ENCODE assay signal across 22 cellular contexts in the genomic region with DNA sequence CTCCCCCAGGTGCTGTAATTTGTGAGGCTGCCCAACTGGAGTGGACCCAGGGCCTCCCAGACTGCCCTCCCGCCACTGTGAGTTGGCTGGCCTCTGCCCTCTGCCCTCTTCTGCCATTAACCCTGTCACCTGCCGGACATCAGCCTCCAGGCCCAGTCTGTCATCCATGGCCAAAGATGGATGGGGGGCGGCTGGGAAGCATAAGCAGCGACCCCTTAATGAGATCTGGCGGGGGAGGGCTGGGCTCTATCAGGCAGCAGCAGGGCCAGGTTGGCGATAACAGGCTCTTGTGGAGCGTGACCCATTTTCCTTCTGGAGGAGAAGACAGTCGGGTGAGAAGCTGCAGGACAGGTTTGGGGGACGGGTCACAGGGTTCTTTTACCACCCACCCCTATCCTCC. TPM values are rescaled to one million over a fixed set of nuclear protein-coding genes. Genes with fewer than 3 reads are reported as not detected.
A peak's percentile ranks its signal among the peaks of the same experiment; 100 is the strongest.
DNase-seq lines count a peak whose midpoint lies in the region; ATAC-seq, FAIRE-seq and TF ChIP-seq lines count a peak whose summit lies in the region.
"Had no signal": no experiment of that assay in that cellular context is flagged by ENCODE, and none has a peak within 500 bp of the region (broad histone marks: within the 10 kb centered on the region; RNA-seq: fewer than 3 reads in every experiment).

No MANE protein-coding gene starts in this region.

- peaks cover 8% of the 10 kb centered on the region for H3K27me3 Mint-ChIP-seq in stimulated activated naive CD8-positive, alpha-beta T cell treated with anti-CD3 and anti-CD28 coated beads, Interleukin-15, Interleukin-2, amounts not matched to agents 100 ng/mL and 50 ng/mL, for 24 hours
- peaks cover 7% of the 10 kb centered on the region for H3K27me3 Mint-ChIP-seq in stimulated activated naive CD8-positive, alpha-beta T cell treated with anti-CD3 and anti-CD28 coated beads, Interleukin-15, amount 100 ng/mL, for 72 hours

- TF ChIP-seq CTCF in K562 (IDR thresholded peaks at IDR 0.05 in 2 of 3, conservative IDR thresholded peaks at IDR 0.05 in 1 of 3; ENCODE audit: insufficient read depth in 2 of 3, low read depth in 1 of 3, low read length in 3 of 3) (no peak), thyroid gland (IDR thresholded peaks at IDR 0.05) (no peak)

- intact Hi-C loops in K562 (cut with micrococcal nuclease) (no loop called here), thyroid gland (cut with DNase I) (no loop called here)

- peak overlapping the region; percentile 53 for H3K27ac Mint-ChIP-seq in stimulated activated naive CD8-positive, alpha-beta T cell treated with anti-CD3 and anti-CD28 coated beads, Interleukin-15, Interleukin-2, amounts not matched to agents 100 ng/mL and 50 ng/mL, for 24 hours
- peak overlapping the region in 1 of 2 donors; percentile 89 for H3K27ac Mint-ChIP-seq in stimulated activated naive CD8-positive, alpha-beta T cell treated with anti-CD3 and anti-CD28 coated beads, Interleukin-15, amount 100 ng/mL, for 72 hours

- no peak overlapping the region; the same call in 1 of the 2 replicates for H3K4me2 ChIP-seq in K562 (ENCODE audit: insufficient read depth, low read length)
- H3K4me2 ChIP-seq: A549 had no signal

- TF ChIP-seq POLR2A in K562 (conservative IDR thresholded peaks at IDR 0.05) (no peak), thyroid gland (IDR thresholded peaks at IDR 0.05) (no peak)

- no peaks in the 10 kb centered on the region for H3K4me1 Mint-ChIP-seq in stimulated activated naive CD8-positive, alpha-beta T cell treated with anti-CD3 and anti-CD28 coated beads, Interleukin-15, Interleukin-2, amounts not matched to agents 100 ng/mL and 50 ng/mL, for 24 hours (ENCODE audit: low read depth)
- H3K4me1 Mint-ChIP-seq in stimulated activated naive CD8-positive, alpha-beta T cell treated with anti-CD3 and anti-CD28 coated beads, Interleukin-15, amount 100 ng/mL, for 72 hours = peaks cover 4% of the 10 kb centered on the region

- peaks cover 21 to 28% of the 10 kb centered on the region in 2 experiments for H3K4me1 ChIP-seq in K562 (replicated peaks in 1 of 2; ENCODE audit: control insufficient read depth in 2 of 2, insufficient read depth in 2 of 2, low read length in 2 of 2)
- H3K4me1 ChIP-seq in mesodermal cell (ENCODE audit: control insufficient read depth, insufficient read depth, low read length, poor library complexity, severe bottlenecking) = peaks cover 30% of the 10 kb centered on the region
- H3K4me1 ChIP-seq in thyroid gland = peaks cover 0 to 7% of the 10 kb centered on the region in 2 donors
- H3K4me1 ChIP-seq: A549 had no signal

- no peaks in the 10 kb centered on the region for H3K9me1 ChIP-seq in K562 (ENCODE audit: control insufficient read depth, insufficient read depth, low read length)

- DNase-seq in stimulated activated naive CD8-positive, alpha-beta T cell treated with anti-CD3 and anti-CD28 coated beads, Interleukin-15, amount 100 ng/mL, for 72 hours = no peak
- DNase-seq in K562 (ENCODE audit: extremely low read depth in 1 of 4, low spot score in 3 of 4) (peak in 1 of 4 experiments; percentile 48), thyroid gland (peak; percentile 39 to 50), cortex of kidney (lab: John Stamatoyannopoulos, UW) (no peak), dermis blood vessel endothelial cell (no peak), HTR-8/SVneo (ENCODE audit: insufficient read length, low spot score) (no peak)
- DNase-seq: C1 segment of cervical spinal cord; DND-41; GF-D8; Karpas-422; MG63; NCI-H1092 treated with DMSO at 0.1 percent for 48 hours; NCI-H1694; NCI-H526; NK-92 treated with Interleukin-12 subunit alpha and Interleukin-12 subunit beta, amount 100 ng/mL, for 24 hours; SHP77 had no signal

- FAIRE-seq in K562 (lab: Jason Lieb, UNC) (no peak), HTR-8/SVneo (lab: Jason Lieb, UNC) (no peak)
- FAIRE-seq: A549, GM12891, GM18507 had no signal

- in situ Hi-C loops in K562 (cut with MboI) = no loop called here

- H3K79me2 ChIP-seq in K562 (ENCODE audit: control insufficient read depth, insufficient read depth, low read length) = no peaks in the 10 kb centered on the region

- no peaks in the 10 kb centered on the region for H4K20me1 ChIP-seq in K562 (replicated peaks; ENCODE audit: control insufficient read depth, insufficient read depth, low read length)

- WGBS in K562 (ENCODE audit: insufficient coverage, low coverage, missing lambda C conversion rate) = 18% methylated on average over 8 of the region's 9 CpGs
- 66 to 80% methylated on average over 5 to 7 of the region's 9 CpGs for WGBS in mesodermal cell (ENCODE audit: insufficient coverage in 2 of 2), 2 experiments
- 52 to 55% methylated on average over 9 of the region's 9 CpGs for WGBS in thyroid gland, 2 donors

- H3K27ac ChIP-seq in K562 (ENCODE audit: extremely low read depth, low read depth, low read length) (no peak overlapping the region), mesodermal cell (ENCODE audit: low read depth, low read length, severe bottlenecking) (peak overlapping the region; percentile 36), thyroid gland (no peak overlapping the region)
- H3K27ac ChIP-seq: A549 had no signal

- H3K9me3 Mint-ChIP-seq in stimulated activated naive CD8-positive, alpha-beta T cell treated with anti-CD3 and anti-CD28 coated beads, Interleukin-15, Interleukin-2, amounts not matched to agents 100 ng/mL and 50 ng/mL, for 24 hours = no peaks in the 10 kb centered on the region
- H3K9me3 Mint-ChIP-seq in stimulated activated naive CD8-positive, alpha-beta T cell treated with anti-CD3 and anti-CD28 coated beads, Interleukin-15, amount 100 ng/mL, for 72 hours = no peaks in the 10 kb centered on the region

- H3K36me3 ChIP-seq in K562 (ENCODE audit: control insufficient read depth, insufficient read depth, low read length) (no peaks in the 10 kb centered on the region), mesodermal cell (ENCODE audit: control insufficient read depth, insufficient read depth, low read length) (no peaks in the 10 kb centered on the region), thyroid gland (no peaks in the 10 kb centered on the region)
- H3K36me3 ChIP-seq: MG63 had no signal

- H3K9me3 ChIP-seq in K562 (replicated peaks; ENCODE audit: control insufficient read depth, insufficient read depth, low read depth, low read length) (no peaks in the 10 kb centered on the region), mesodermal cell (ENCODE audit: control insufficient read depth, low read length) (no peaks in the 10 kb centered on the region), thyroid gland (no peaks in the 10 kb centered on the region)
- H3K9me3 ChIP-seq: A549, MG63 had no signal

- H3K4me3 Mint-ChIP-seq in stimulated activated naive CD8-positive, alpha-beta T cell treated with anti-CD3 and anti-CD28 coated beads, Interleukin-15, Interleukin-2, amounts not matched to agents 100 ng/mL and 50 ng/mL, for 24 hours = no peak overlapping the region
- no peak overlapping the region for H3K4me3 Mint-ChIP-seq in stimulated activated naive CD8-positive, alpha-beta T cell treated with anti-CD3 and anti-CD28 coated beads, Interleukin-15, amount 100 ng/mL, for 72 hours

- 0 out of 2 replicates have a peak overlapping the region, but pooled peaks have one; percentile 26 for H2AFZ ChIP-seq in K562 (ENCODE audit: low read depth, low read length)

- H3K36me3 Mint-ChIP-seq in stimulated activated naive CD8-positive, alpha-beta T cell treated with anti-CD3 and anti-CD28 coated beads, Interleukin-15, Interleukin-2, amounts not matched to agents 100 ng/mL and 50 ng/mL, for 24 hours (ENCODE audit: low read depth) = no peaks in the 10 kb centered on the region

- H3K27me3 ChIP-seq in K562 (ENCODE audit: control insufficient read depth in 2 of 2, insufficient read depth in 2 of 2, low read length in 2 of 2) (no peaks in the 10 kb centered on the region), thyroid gland (no peaks in the 10 kb centered on the region)
- H3K27me3 ChIP-seq: MG63 had no signal

- POLR2A ChIA-PET in K562 (lab: Yijun Ruan, JAX) = interaction anchor here (0.5 to 1.5 kb wide), 3 partner anchors 9 to 26 kb away, joined by 3 to 4 read pairs (median 4); a partner anchor contains a TSS

- ATAC-seq in stimulated activated naive CD8-positive, alpha-beta T cell treated with anti-CD3 and anti-CD28 coated beads, Interleukin-15, amount 100 ng/mL, for 72 hours = no peak
- peak; percentile 27; the same call in 1 of the 3 replicates for ATAC-seq in K562
- ATAC-seq: A549 had no signal

- peak overlapping the region in 1 of 2 experiments; percentile 73; a peak in 1 of 4 replicates for H3K9ac ChIP-seq in K562 (ENCODE audit: insufficient read depth in 1 of 2, low read depth in 2 of 2, low read length in 2 of 2)

- no peak for TF ChIP-seq RAD21 in K562 (CRISPR knock-in tag; conservative IDR thresholded peaks at IDR 0.05 in 1 of 2, IDR thresholded peaks at IDR 0.05 in 1 of 2)

- no peak for TF ChIP-seq EP300 in K562 (IDR thresholded peaks at IDR 0.05; ENCODE audit: low read length)

- BruUV-seq in K562 (replicated peaks; lab: Mats Ljungman, UMichigan) = no TSS peak

- CTCF ChIA-PET in K562 (lab: Yijun Ruan, JAX; ENCODE audit: low intra/inter-chr PET ratio) = no interaction called here

- H3K4me3 ChIP-seq in K562 (no peak overlapping the region), mesodermal cell (ENCODE audit: extremely low read depth, insufficient read depth, low read length, poor library complexity, severe bottlenecking) (no peak overlapping the region), thyroid gland (replicated peaks in 1 of 3) (no peak overlapping the region)
- H3K4me3 ChIP-seq: A549, MG63 had no signal

RNA-seq across cellular contexts. Expression of a gene that starts 25.3 kb away (rescaled TPM):
- 452 and 764 TPM in 2 replicates for total RNA-seq in K562 (2011; cell fraction: chromatin; rRNA removed; ENCODE audit: low replicate concordance)
- total RNA-seq in K562 (2011; cell fraction: nucleolus; rRNA removed) = 478 and 540 TPM in 2 replicates
- 403 and 415 TPM in 2 replicates for total RNA-seq in K562 (2011; cell fraction: nucleoplasm; rRNA removed)
- total RNA-seq in K562 (2014; rRNA removed) = 85.0 and 91.5 TPM in 2 replicates
- total RNA-seq in K562 (2014; rRNA removed; fragmentation: Illumina TruSeq; extraction: Trizol) = 70.8 and 71.7 TPM in 2 replicates
- total RNA-seq in K562 (2015; rRNA removed; fragmentation: Illumina TruSeq; extraction: Trizol) = 67.0 and 73.7 TPM in 2 replicates
- 113 and 131 TPM in 2 replicates for total RNA-seq in K562 (2021)
- polyA plus RNA-seq in K562 (2011; rRNA removed) = 132 and 208 TPM in 2 replicates
- 78.0 and 96.3 TPM in 2 replicates for polyA plus RNA-seq in K562 (2011; cell fraction: cytosol; rRNA removed)
- polyA plus RNA-seq in K562 (2011; cell fraction: nucleus; rRNA removed) = 1,392 and 1,556 TPM in 2 replicates
- 134 and 270 TPM in 2 replicates for polyA plus RNA-seq in K562 (2012)
- polyA plus RNA-seq in K562 (2014; fragmentation: Illumina TruSeq; extraction: Trizol) = 96.7 and 100 TPM in 2 replicates
- 10 to 100 TPM; 44.2 to 73.0 TPM for polyA plus RNA-seq in K562 (2014; fragmentation: Nextera tagmentation; extraction: Ambion mirVana)
- polyA plus RNA-seq in K562 (2014; rRNA removed) = 152 and 202 TPM in 2 replicates
- 81.6 and 111 TPM in 2 replicates for polyA minus RNA-seq in K562 (2011; rRNA and poly(A)+ RNA removed)
- 35.1 and 37.0 TPM in 2 replicates for polyA minus RNA-seq in K562 (2011; cell fraction: cytosol; rRNA and poly(A)+ RNA removed)
- polyA minus RNA-seq in K562 (2011; cell fraction: nucleus; rRNA and poly(A)+ RNA removed) = 206 and 291 TPM in 2 replicates
- polyA plus RNA-seq in mesodermal cell (2013, experiment 1 of 2) = 139 TPM
- 116 TPM for polyA plus RNA-seq in mesodermal cell (2013, experiment 2 of 2)
- 100 to 1,000 TPM; 165 to 221 (median 193) TPM for total RNA-seq in thyroid gland
- total RNA-seq in dermis blood vessel endothelial cell = 48.0 and 76.6 TPM in 2 replicates

RNA-seq across cellular contexts. Expression of a gene that starts 38.5 kb away (rescaled TPM):
- total RNA-seq in K562 (2011; cell fraction: chromatin; rRNA removed; ENCODE audit: low replicate concordance) = not detected in 2 replicates
- not detected in 2 replicates for total RNA-seq in K562 (2011; cell fraction: nucleolus; rRNA removed)
- total RNA-seq in K562 (2011; cell fraction: nucleoplasm; rRNA removed) = not detected in 2 replicates
- total RNA-seq in K562 (2014; rRNA removed) (not detected in 2 replicates), K562 (2014; rRNA removed; fragmentation: Illumina TruSeq; extraction: Trizol) (not detected in 2 replicates), K562 (2015; rRNA removed; fragmentation: Illumina TruSeq; extraction: Trizol) (not detected in 2 replicates), K562 (2021) (0.16 TPM in 1 of 2 replicates, not detected in the other), thyroid gland (100 to 1,000 TPM in 3 of 4 donors, 10 to 100 TPM in 1; 63.6 to 150 (median 127) TPM), dermis blood vessel endothelial cell (not detected in 2 replicates)
- polyA plus RNA-seq in K562 (2011; rRNA removed) (not detected in 2 replicates), K562 (2014; fragmentation: Illumina TruSeq; extraction: Trizol) (not detected in 2 replicates), K562 (2014; fragmentation: Nextera tagmentation; extraction: Ambion mirVana) (under 1 TPM in 1 of 2 experiments, not detected in 1; 0.03 TPM), K562 (2014; rRNA removed) (not detected in 2 replicates)
- not detected in 2 replicates for polyA plus RNA-seq in K562 (2011; cell fraction: cytosol; rRNA removed)
- polyA plus RNA-seq in K562 (2011; cell fraction: nucleus; rRNA removed) = not detected in 2 replicates
- 0.16 and 0.17 TPM in 2 replicates for polyA plus RNA-seq in K562 (2012)
- not detected in 2 replicates for polyA minus RNA-seq in K562 (2011; rRNA and poly(A)+ RNA removed)
- polyA minus RNA-seq in K562 (2011; cell fraction: cytosol; rRNA and poly(A)+ RNA removed) = not detected in 2 replicates
- not detected in 2 replicates for polyA minus RNA-seq in K562 (2011; cell fraction: nucleus; rRNA and poly(A)+ RNA removed)
- not detected for polyA plus RNA-seq in mesodermal cell (2013, experiment 1 of 2)
- not detected for polyA plus RNA-seq in mesodermal cell (2013, experiment 2 of 2)
- total RNA-seq: OCI-LY7 had no signal

RNA-seq across cellular contexts. Expression of a gene that starts 41.4 kb away (rescaled TPM):
- 0.46 TPM in 1 of 2 replicates, not detected in the other for total RNA-seq in K562 (2011; cell fraction: chromatin; rRNA removed; ENCODE audit: low replicate concordance)
- total RNA-seq in K562 (2011; cell fraction: nucleolus; rRNA removed) = 0.66 TPM in 1 of 2 replicates, not detected in the other
- total RNA-seq in K562 (2011; cell fraction: nucleoplasm; rRNA removed) = 0.73 and 0.92 TPM in 2 replicates
- not detected in 2 replicates for total RNA-seq in K562 (2014; rRNA removed)
- total RNA-seq in K562 (2014; rRNA removed; fragmentation: Illumina TruSeq; extraction: Trizol) = not detected in 2 replicates
- not detected in 2 replicates for total RNA-seq in K562 (2015; rRNA removed; fragmentation: Illumina TruSeq; extraction: Trizol)
- 0.49 TPM in 1 of 2 replicates, not detected in the other for total RNA-seq in K562 (2021)
- polyA plus RNA-seq in K562 (2011; rRNA removed) = 0.14 and 0.22 TPM in 2 replicates
- 0.13 TPM in 1 of 2 replicates, not detected in the other for polyA plus RNA-seq in K562 (2011; cell fraction: cytosol; rRNA removed)
- 0.52 and 1.4 TPM in 2 replicates for polyA plus RNA-seq in K562 (2011; cell fraction: nucleus; rRNA removed)
- polyA plus RNA-seq in K562 (2012) = 0.78 TPM in 1 of 2 replicates, not detected in the other
- polyA plus RNA-seq in K562 (2014; fragmentation: Illumina TruSeq; extraction: Trizol) = 0.21 TPM in 1 of 2 replicates, not detected in the other
- polyA plus RNA-seq in K562 (2014; fragmentation: Nextera tagmentation; extraction: Ambion mirVana) = not detected
- not detected in 2 replicates for polyA plus RNA-seq in K562 (2014; rRNA removed)
- polyA minus RNA-seq in K562 (2011; rRNA and poly(A)+ RNA removed) = not detected in 2 replicates
- not detected in 2 replicates for polyA minus RNA-seq in K562 (2011; cell fraction: cytosol; rRNA and poly(A)+ RNA removed)
- not detected in 2 replicates for polyA minus RNA-seq in K562 (2011; cell fraction: nucleus; rRNA and poly(A)+ RNA removed)
- 5.7 TPM for polyA plus RNA-seq in mesodermal cell (2013, experiment 1 of 2)
- polyA plus RNA-seq in mesodermal cell (2013, experiment 2 of 2) = 8.0 TPM
- total RNA-seq in thyroid gland = 10 to 100 TPM; 19.3 to 55.8 (median 45.2) TPM
- 3.8 and 6.5 TPM in 2 replicates for total RNA-seq in dermis blood vessel endothelial cell

RNA-seq across cellular contexts. Expression of a gene that starts 52.0 kb away (rescaled TPM):
- 97.0 and 141 TPM in 2 replicates for total RNA-seq in K562 (2011; cell fraction: chromatin; rRNA removed; ENCODE audit: low replicate concordance)
- 104 and 118 TPM in 2 replicates for total RNA-seq in K562 (2011; cell fraction: nucleolus; rRNA removed)
- 88.2 and 97.7 TPM in 2 replicates for total RNA-seq in K562 (2011; cell fraction: nucleoplasm; rRNA removed)
- total RNA-seq in K562 (2014; rRNA removed) (18.6 and 22.0 TPM in 2 replicates), K562 (2014; rRNA removed; fragmentation: Illumina TruSeq; extraction: Trizol) (38.7 and 57.0 TPM in 2 replicates), K562 (2015; rRNA removed; fragmentation: Illumina TruSeq; extraction: Trizol) (39.7 and 40.5 TPM in 2 replicates), K562 (2021) (61.4 and 67.7 TPM in 2 replicates), thyroid gland (100 to 1,000 TPM; 123 to 168 (median 131) TPM), dermis blood vessel endothelial cell (95.1 and 209 TPM in 2 replicates)
- polyA plus RNA-seq in K562 (2011; rRNA removed) (57.2 and 59.8 TPM in 2 replicates), K562 (2014; fragmentation: Illumina TruSeq; extraction: Trizol) (68.1 and 68.6 TPM in 2 replicates), K562 (2014; fragmentation: Nextera tagmentation; extraction: Ambion mirVana) (1 to 10 TPM; 2.0 to 2.8 TPM), K562 (2014; rRNA removed) (40.7 and 41.4 TPM in 2 replicates)
- 41.0 and 52.4 TPM in 2 replicates for polyA plus RNA-seq in K562 (2011; cell fraction: cytosol; rRNA removed)
- polyA plus RNA-seq in K562 (2011; cell fraction: nucleus; rRNA removed) = 34.1 and 41.0 TPM in 2 replicates
- polyA plus RNA-seq in K562 (2012) = 109 and 147 TPM in 2 replicates
- polyA minus RNA-seq in K562 (2011; rRNA and poly(A)+ RNA removed) = 79.5 and 101 TPM in 2 replicates
- 31.0 and 35.6 TPM in 2 replicates for polyA minus RNA-seq in K562 (2011; cell fraction: cytosol; rRNA and poly(A)+ RNA removed)
- polyA minus RNA-seq in K562 (2011; cell fraction: nucleus; rRNA and poly(A)+ RNA removed) = 12.5 and 16.4 TPM in 2 replicates
- 143 TPM for polyA plus RNA-seq in mesodermal cell (2013, experiment 1 of 2)
- 107 TPM for polyA plus RNA-seq in mesodermal cell (2013, experiment 2 of 2)

RNA-seq across cellular contexts. Expression of a gene that starts 54.8 kb away (rescaled TPM):
- total RNA-seq in K562 (2011; cell fraction: chromatin; rRNA removed; ENCODE audit: low replicate concordance) = 19.2 and 41.8 TPM in 2 replicates
- total RNA-seq in K562 (2011; cell fraction: nucleolus; rRNA removed) = 21.8 and 24.3 TPM in 2 replicates
- 31.2 and 41.6 TPM in 2 replicates for total RNA-seq in K562 (2011; cell fraction: nucleoplasm; rRNA removed)
- total RNA-seq in K562 (2014; rRNA removed) (25.5 and 30.9 TPM in 2 replicates), K562 (2014; rRNA removed; fragmentation: Illumina TruSeq; extraction: Trizol) (27.4 and 27.7 TPM in 2 replicates), K562 (2015; rRNA removed; fragmentation: Illumina TruSeq; extraction: Trizol) (24.8 and 28.2 TPM in 2 replicates), K562 (2021) (39.0 and 41.5 TPM in 2 replicates), thyroid gland (100 to 1,000 TPM in 1 of 4 donors, 10 to 100 TPM in 3; 47.3 to 103 (median 78.9) TPM), dermis blood vessel endothelial cell (36.4 and 43.0 TPM in 2 replicates)
- polyA plus RNA-seq in K562 (2011; rRNA removed) (29.2 and 35.5 TPM in 2 replicates), K562 (2014; fragmentation: Illumina TruSeq; extraction: Trizol) (29.6 and 35.5 TPM in 2 replicates), K562 (2014; fragmentation: Nextera tagmentation; extraction: Ambion mirVana) (10 to 100 TPM; 16.6 to 23.1 TPM), K562 (2014; rRNA removed) (23.4 and 24.9 TPM in 2 replicates)
- 33.9 and 37.5 TPM in 2 replicates for polyA plus RNA-seq in K562 (2011; cell fraction: cytosol; rRNA removed)
- 16.9 and 17.6 TPM in 2 replicates for polyA plus RNA-seq in K562 (2011; cell fraction: nucleus; rRNA removed)
- polyA plus RNA-seq in K562 (2012) = 10.9 and 17.5 TPM in 2 replicates
- 35.4 and 48.7 TPM in 2 replicates for polyA minus RNA-seq in K562 (2011; rRNA and poly(A)+ RNA removed)
- polyA minus RNA-seq in K562 (2011; cell fraction: cytosol; rRNA and poly(A)+ RNA removed) = 21.9 and 29.9 TPM in 2 replicates
- polyA minus RNA-seq in K562 (2011; cell fraction: nucleus; rRNA and poly(A)+ RNA removed) = 11.6 and 16.1 TPM in 2 replicates
- 9.1 TPM for polyA plus RNA-seq in mesodermal cell (2013, experiment 1 of 2)
- polyA plus RNA-seq in mesodermal cell (2013, experiment 2 of 2) = 7.9 TPM

Comparison
In these comparisons a context has a peak if more than half of its experiments do, and no peak if none do; other contexts are left out.
1. DNase-seq: peak in thyroid gland (2 of 2); none in stimulated activated naive CD8-positive, alpha-beta T cell treated with anti-CD3 and anti-CD28 coated beads, Interleukin-15, amount 100 ng/mL, for 72 hours (0 of 2), cortex of kidney (single experiment), dermis blood vessel endothelial cell (single experiment) and HTR-8/SVneo (single experiment).
2. RNA of a gene that starts 38.5 kb away (total RNA-seq): 63.6 to 150 TPM in thyroid gland; 0.16 TPM in K562 and not detected in dermis blood vessel endothelial cell; every median in the first group is over 10 times any median in the second.